Comparison of ENCODE assay signal across 12 cellular contexts in the genomic region with DNA sequence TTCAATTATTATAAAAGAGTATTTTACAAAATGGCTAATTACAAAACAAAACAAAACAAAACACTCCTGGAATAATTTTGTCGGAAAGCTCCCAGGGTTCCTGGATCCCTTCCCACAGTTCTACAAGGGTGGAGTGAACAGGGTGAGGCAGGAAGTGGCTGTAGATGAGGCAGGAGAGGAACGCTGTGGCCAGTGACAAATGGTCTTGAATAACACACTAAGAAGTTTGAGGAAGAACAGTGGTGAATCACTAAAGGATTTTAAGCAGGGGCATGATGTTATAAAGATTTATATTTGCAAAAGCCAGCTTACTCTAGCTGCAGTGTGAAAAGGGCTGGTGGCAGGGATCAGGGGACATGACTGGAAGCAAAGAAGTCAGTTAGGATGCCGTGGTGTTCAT. TPM values are rescaled to one million over a fixed set of nuclear protein-coding genes. Genes with fewer than 3 reads are reported as not detected.
DNase-seq lines count a peak whose midpoint lies in the region; ATAC-seq, FAIRE-seq and TF ChIP-seq lines count a peak whose summit lies in the region.
"Had no signal": no experiment of that assay in that cellular context is flagged by ENCODE, and none has a peak within 500 bp of the region (broad histone marks: within the 10 kb centered on the region; RNA-seq: fewer than 3 reads in every experiment).

No MANE protein-coding gene starts in this region.

- POLR2A ChIA-PET in HEK293T (lab: Yijun Ruan, JAX): no interaction called here

- intact Hi-C loops in posterior cingulate gyrus (cut with DNase I): no loop called here

- FAIRE-seq in H54 (lab: Jason Lieb, UNC): peak; percentile 53

- H3K4me3 ChIP-seq in AG10803 (ENCODE audit: low read length): no peak overlapping the region
- H3K4me3 ChIP-seq: tibial artery had no signal

- ATAC-seq in omental fat pad (ENCODE audit: low FRiP score): no peak
- ATAC-seq: T-cell had no signal

- TF ChIP-seq CTCF in AG10803 (conservative IDR thresholded peaks at IDR 0.05; ENCODE audit: low read length) (no peak), omental fat pad (IDR thresholded peaks at IDR 0.05) (no peak)

- peak; percentile 96 for DNase-seq in AG10803 (ENCODE audit: low read depth)
- peak; percentile 40 for DNase-seq in H54 (ENCODE audit: insufficient read length, low spot score)
- DNase-seq in astrocyte of the hippocampus (ENCODE audit: low read depth, low spot score): peak; percentile 78
- peak; percentile 84 for DNase-seq in iris pigment epithelial cell (ENCODE audit: low read depth)
- no peak for DNase-seq in HEK293T (ENCODE audit: extremely low spot score)
- DNase-seq in posterior cingulate gyrus: no peak
- DNase-seq in omental fat pad (ENCODE audit: low spot score): no peak
- no peak for DNase-seq in NCI-H2029 (lab: John Stamatoyannopoulos, UW)
- DNase-seq: caudate nucleus; stimulated activated CD4-positive, alpha-beta T cell treated with anti-CD3 and anti-CD28 coated beads, Interleukin-4, amount 100 ng/mL, for 1 hour; T-cell; tibial artery had no signal

- CTCF ChIA-PET in HEK293T (lab: Yijun Ruan, JAX): no interaction called here

- no peak for TF ChIP-seq POLR2A in H54 (IDR thresholded peaks at IDR 0.05; ENCODE audit: low read depth, low read length)

TF ChIP-seq in HEK293T, 16 proteins besides CTCF, POLR2A, EP300 and RAD21:
- no peak for TF ChIP-seq FOXM1 (IDR thresholded peaks at IDR 0.05; ENCODE audit: borderline replicate concordance)
- TF ChIP-seq, protein P1, sequence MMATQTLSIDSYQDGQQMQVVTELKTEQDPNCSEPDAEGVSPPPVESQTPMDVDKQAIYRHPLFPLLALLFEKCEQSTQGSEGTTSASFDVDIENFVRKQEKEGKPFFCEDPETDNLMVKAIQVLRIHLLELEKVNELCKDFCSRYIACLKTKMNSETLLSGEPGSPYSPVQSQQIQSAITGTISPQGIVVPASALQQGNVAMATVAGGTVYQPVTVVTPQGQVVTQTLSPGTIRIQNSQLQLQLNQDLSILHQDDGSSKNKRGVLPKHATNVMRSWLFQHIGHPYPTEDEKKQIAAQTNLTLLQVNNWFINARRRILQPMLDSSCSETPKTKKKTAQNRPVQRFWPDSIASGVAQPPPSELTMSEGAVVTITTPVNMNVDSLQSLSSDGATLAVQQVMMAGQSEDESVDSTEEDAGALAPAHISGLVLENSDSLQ (IDR thresholded peaks at IDR 0.05): no peak
- no peak for TF ChIP-seq L3MBTL2 (conservative IDR thresholded peaks at IDR 0.05)
- no peak for TF ChIP-seq BHLHE40 (IDR thresholded peaks at IDR 0.05; ENCODE audit: borderline replicate concordance)
TF ChIP-seq in HEK293T: peak in this region for 0.

RNA-seq across cellular contexts. Expression of a gene that starts 33.8 kb away (rescaled TPM):
- total RNA-seq in omental fat pad: 1 to 10 TPM in 2 of 4 donors, not detected in 2; 1.0 to 1.1 TPM

RNA-seq across cellular contexts. Expression of a gene that starts 41.5 kb away (rescaled TPM):
- total RNA-seq in omental fat pad: 1 to 10 TPM in 1 of 4 donors, not detected in 3; 3.5 TPM

RNA-seq across cellular contexts. Expression of a gene that starts 48.1 kb away (rescaled TPM):
- total RNA-seq in omental fat pad: 1 to 10 TPM in 1 of 4 donors, not detected in 3; 1.1 TPM
- total RNA-seq: T-cell had no signal

Comparison
In these comparisons a context has a peak if more than half of its experiments do, and no peak if none do; other contexts are left out.
1. DNase-seq: peak in AG10803 (single experiment), H54 (single experiment), astrocyte of the hippocampus (single experiment) and iris pigment epithelial cell (single experiment); none in HEK293T (single experiment), posterior cingulate gyrus (0 of 10), omental fat pad (single experiment) and NCI-H2029 (single experiment).